ENCODE assay signal across 9 cellular contexts in genomic region chrX:40155617-40156471, GRCh38. TPM values are rescaled to one million over a fixed set of nuclear protein-coding genes. Genes with fewer than 3 reads are reported as not detected.
A peak's percentile ranks its signal among the peaks of the same experiment; 100 is the strongest.
DNase-seq lines count a peak whose midpoint lies in the region; FAIRE-seq and TF ChIP-seq lines count a peak whose summit lies in the region.
"Had no signal": no experiment of that assay in that cellular context is flagged by ENCODE, and none has a peak within 500 bp of the region (broad histone marks: within the 10 kb centered on the region; RNA-seq: fewer than 3 reads in every experiment).

No MANE protein-coding gene starts in this region.

- POLR2A ChIA-PET in activated CD4-positive, alpha-beta memory T cell treated with anti-CD3 and anti-CD28 coated beads, Interleukin-2, amount 10 ng/mL, durations not matched to agents 7 days and 5 days (lab: Charles Lee) = interaction anchor here (3.1 kb wide), 1 partner anchor 58 kb away, joined by 20 read pairs; the partner anchor contains the start of gene BCOR

- no peak for TF ChIP-seq EP300 in suprapubic skin (IDR thresholded peaks at IDR 0.05)

- H3K9me3 ChIP-seq in kidney (ENCODE audit: control insufficient read depth in 1 of 2, low read length in 2 of 2) = no peaks in the 10 kb centered on the region
- H3K9me3 ChIP-seq in suprapubic skin = no peaks in the 10 kb centered on the region

- intact Hi-C loops in kidney (cut with DNase I) = no loop called here

- peak overlapping the region in 1 of 2 donors; percentile 41 for H3K4me3 ChIP-seq in kidney (ENCODE audit: low read length in 2 of 2)
- H3K4me3 ChIP-seq in suprapubic skin = peak overlapping the region; percentile 53

- peak; percentile 51 to 76 for DNase-seq in NCI-H524 (lab: John Stamatoyannopoulos, UW)
- DNase-seq in NCI-H524 treated with DMSO at 0.1 percent for 48 hours (lab: John Stamatoyannopoulos, UW) = no peak
- no peak for DNase-seq in activated CD4-positive, alpha-beta memory T cell treated with anti-CD3 and anti-CD28 coated beads, Interleukin-2, amount 10 ng/mL, durations not matched to agents 7 days and 5 days
- no peak for DNase-seq in kidney
- no peak for DNase-seq in suprapubic skin (ENCODE audit: low spot score in 2 of 2)
- no peak for DNase-seq in T-helper 9 cell
- DNase-seq in SW 1271 (lab: John Stamatoyannopoulos, UW) = no peak
- DNase-seq in AG20443 (ENCODE audit: low spot score) = no peak

- H3K4me1 Mint-ChIP-seq in activated CD4-positive, alpha-beta memory T cell treated with anti-CD3 and anti-CD28 coated beads, Interleukin-2, amount 10 ng/mL, durations not matched to agents 7 days and 5 days = peaks cover 20% of the 10 kb centered on the region

- no peak overlapping the region for H3K9ac ChIP-seq in kidney (ENCODE audit: low read length in 2 of 2)
- H3K9ac ChIP-seq: KMS-11 had no signal

- H3K27ac ChIP-seq in kidney (ENCODE audit: low read depth in 2 of 2, low read length in 2 of 2) (peak overlapping the region; percentile 67 to 72), suprapubic skin (peak overlapping the region; percentile 38)
- H3K27ac ChIP-seq: KMS-11 had no signal

- no peaks in the 10 kb centered on the region for H3K27me3 ChIP-seq in suprapubic skin

- CTCF ChIA-PET in activated CD4-positive, alpha-beta memory T cell treated with anti-CD3 and anti-CD28 coated beads, Interleukin-2, amount 10 ng/mL, durations not matched to agents 7 days and 5 days (lab: Charles Lee) = no interaction called here

- WGBS in suprapubic skin = 27% methylated on average over 53 of the region's 73 CpGs

- H3K36me3 ChIP-seq in kidney (ENCODE audit: control insufficient read depth in 1 of 2, insufficient read depth in 2 of 2, low read length in 2 of 2) = no peaks in the 10 kb centered on the region
- H3K36me3 ChIP-seq in suprapubic skin = no peaks in the 10 kb centered on the region

- no peak for FAIRE-seq in kidney (lab: Jason Lieb, UNC)

- no peak overlapping the region for H3K27ac Mint-ChIP-seq in activated CD4-positive, alpha-beta memory T cell treated with anti-CD3 and anti-CD28 coated beads, Interleukin-2, amount 10 ng/mL, durations not matched to agents 7 days and 5 days

- peak overlapping the region; percentile 78 for H3K4me3 Mint-ChIP-seq in activated CD4-positive, alpha-beta memory T cell treated with anti-CD3 and anti-CD28 coated beads, Interleukin-2, amount 10 ng/mL, durations not matched to agents 7 days and 5 days

- no peaks in the 10 kb centered on the region for H3K27me3 Mint-ChIP-seq in activated CD4-positive, alpha-beta memory T cell treated with anti-CD3 and anti-CD28 coated beads, Interleukin-2, amount 10 ng/mL, durations not matched to agents 7 days and 5 days

- H3K9me3 Mint-ChIP-seq in activated CD4-positive, alpha-beta memory T cell treated with anti-CD3 and anti-CD28 coated beads, Interleukin-2, amount 10 ng/mL, durations not matched to agents 7 days and 5 days = no peaks in the 10 kb centered on the region

- TF ChIP-seq CTCF in kidney (IDR thresholded peaks at IDR 0.05; ENCODE audit: borderline replicate concordance, extremely low read depth, insufficient read depth) (no peak), suprapubic skin (IDR thresholded peaks at IDR 0.05) (no peak)

- TF ChIP-seq POLR2A in suprapubic skin (IDR thresholded peaks at IDR 0.05) = no peak

- H3K4me1 ChIP-seq in kidney (ENCODE audit: control insufficient read depth in 1 of 2, insufficient read depth in 1 of 2, low read depth in 1 of 2, low read length in 2 of 2) (peaks cover 0 to 3% of the 10 kb centered on the region in 2 donors), suprapubic skin (peaks cover 41% of the 10 kb centered on the region)

- no peaks in the 10 kb centered on the region for H3K36me3 Mint-ChIP-seq in activated CD4-positive, alpha-beta memory T cell treated with anti-CD3 and anti-CD28 coated beads, Interleukin-2, amount 10 ng/mL, durations not matched to agents 7 days and 5 days (ENCODE audit: low read depth)

RNA-seq across cellular contexts. Expression of gene BCOR, which starts 58.1 kb away (rescaled TPM):
- total RNA-seq in activated CD4-positive, alpha-beta memory T cell treated with anti-CD3 and anti-CD28 coated beads, Interleukin-2, amount 10 ng/mL, durations not matched to agents 7 days and 5 days = 10 to 100 TPM; 46.6 to 46.8 TPM
- 33.9 TPM for total RNA-seq in kidney
- polyA plus RNA-seq in kidney (ENCODE audit: insufficient read depth, low read depth, low replicate concordance) = 7.7 TPM
- total RNA-seq in suprapubic skin = 10 to 100 TPM; 20.9 to 36.0 (median 32.5) TPM

Comparison
In these comparisons a context has a peak if more than half of its experiments do, and no peak if none do; other contexts are left out.
1. DNase-seq: peak in NCI-H524 (2 of 2); none in NCI-H524 treated with DMSO at 0.1 percent for 48 hours (single experiment), activated CD4-positive, alpha-beta memory T cell treated with anti-CD3 and anti-CD28 coated beads, Interleukin-2, amount 10 ng/mL, durations not matched to agents 7 days and 5 days (single experiment), kidney (single experiment), suprapubic skin (0 of 2), T-helper 9 cell (single experiment), SW 1271 (0 of 2) and AG20443 (single experiment).